ENCODE assay signal across 20 cellular contexts in the genomic region with DNA sequence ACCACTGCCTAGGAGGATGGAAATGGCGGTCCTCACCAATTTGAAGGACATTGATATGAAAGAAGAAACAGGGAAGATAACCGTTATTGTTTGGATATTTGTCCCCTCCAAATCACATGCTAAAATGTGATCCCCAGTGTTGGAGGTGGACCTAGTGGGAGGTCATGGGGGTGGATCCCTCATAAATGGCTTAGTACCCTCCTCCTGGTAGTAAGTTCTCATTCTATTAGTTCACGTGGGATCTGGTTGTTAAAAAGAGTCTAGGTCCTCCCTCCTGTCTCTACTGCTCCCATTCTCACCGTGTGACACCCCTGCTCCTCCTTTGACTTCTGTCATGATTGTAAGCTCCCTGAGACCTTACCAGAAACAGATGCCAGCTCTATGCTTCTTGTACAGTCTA. TPM values are rescaled to one million over a fixed set of nuclear protein-coding genes. Genes with fewer than 3 reads are reported as not detected.
A peak's percentile ranks its signal among the peaks of the same experiment; 100 is the strongest.
DNase-seq lines count a peak whose midpoint lies in the region; ATAC-seq and TF ChIP-seq lines count a peak whose summit lies in the region.
"Had no signal": no experiment of that assay in that cellular context is flagged by ENCODE, and none has a peak within 500 bp of the region (broad histone marks: within the 10 kb centered on the region; RNA-seq: fewer than 3 reads in every experiment).

No MANE protein-coding gene starts in this region.

- H3K4me3 Mint-ChIP-seq in activated T-helper 17 cell treated with anti-CD3 and anti-CD28 coated beads, Interleukin-2, amount 50 U/mL, for 72 hours: peak overlapping the region; percentile 53
- H3K4me3 Mint-ChIP-seq in dendritic cell treated with granulocyte-macrophage colony-stimulating factor and Interleukin-4, amounts not matched to agents 40 ng/mL and 50 ng/mL, for 4 days: no peak overlapping the region
- H3K4me3 Mint-ChIP-seq in neural progenitor cell: no peak overlapping the region
- H3K4me3 Mint-ChIP-seq: B cell; CD4-positive, alpha-beta T cell; CD8-positive, alpha-beta T cell had no signal

- no peak overlapping the region for H2AFZ ChIP-seq in neural progenitor cell (replicated peaks)

- H3K27ac ChIP-seq in left ventricle myocardium inferior (replicated peaks) (peak overlapping the region; percentile 55), right atrium auricular region (peak overlapping the region in 1 of 2 donors; percentile 37), vagina (no peak overlapping the region), neural progenitor cell (no peak overlapping the region)
- H3K27ac ChIP-seq: 22Rv1, A549, C4-2B had no signal

- H3K4me2 ChIP-seq in neural progenitor cell: no peak overlapping the region
- H3K4me2 ChIP-seq: A549 had no signal

- no peak for TF ChIP-seq CTCF in left ventricle myocardium inferior (IDR thresholded peaks at IDR 0.05; ENCODE audit: borderline replicate concordance)
- no peak for TF ChIP-seq CTCF in right atrium auricular region (IDR thresholded peaks at IDR 0.05)
- no peak for TF ChIP-seq CTCF in vagina (IDR thresholded peaks at IDR 0.05)
- TF ChIP-seq CTCF in neural progenitor cell (IDR thresholded peaks at IDR 0.05): no peak

- no peak for DNase-seq in left ventricle myocardium inferior
- no peak for DNase-seq in right atrium auricular region (ENCODE audit: low spot score)
- DNase-seq in vagina (ENCODE audit: extremely low spot score in 2 of 2): peak; percentile 13 to 25
- no peak for DNase-seq in neural progenitor cell (ENCODE audit: low spot score)
- no peak for DNase-seq in activated naive CD4-positive, alpha-beta T cell treated with anti-CD3 and anti-CD28 coated beads, Interleukin-2, amount 50 U/mL, for 72 hours (ENCODE audit: low spot score in 2 of 2)
- no peak for DNase-seq in activated CD8-positive, alpha-beta memory T cell treated with anti-CD3 and anti-CD28 coated beads, Interleukin-2, amount 50 U/mL, for 48 hours
- DNase-seq: AML-193; Caco-2; Calu3; CD4-positive, alpha-beta T cell; CD8-positive, alpha-beta T cell; DMS79 treated with DMSO at 0.1 percent for 48 hours; GF-D8 had no signal

- no peaks in the 10 kb centered on the region for H3K36me3 ChIP-seq in left ventricle myocardium inferior
- H3K36me3 ChIP-seq in right atrium auricular region: no peaks in the 10 kb centered on the region
- no peaks in the 10 kb centered on the region for H3K36me3 ChIP-seq in vagina
- no peaks in the 10 kb centered on the region for H3K36me3 ChIP-seq in neural progenitor cell
- H3K36me3 ChIP-seq: BLaER1 treated with 17β-estradiol and CSF1 and Interleukin-3, amounts not matched to agents 10 nM and 100 nM had no signal

- H3K4me3 ChIP-seq in left ventricle myocardium inferior (no peak overlapping the region), right atrium auricular region (no peak overlapping the region), vagina (no peak overlapping the region), neural progenitor cell (no peak overlapping the region)
- H3K4me3 ChIP-seq: A549 had no signal

- H3K9me3 ChIP-seq in left ventricle myocardium inferior (replicated peaks) (no peaks in the 10 kb centered on the region), right atrium auricular region (no peaks in the 10 kb centered on the region), vagina (no peaks in the 10 kb centered on the region), neural progenitor cell (ENCODE audit: low read depth) (no peaks in the 10 kb centered on the region)

- peaks cover 25% of the 10 kb centered on the region for H3K4me1 Mint-ChIP-seq in activated T-helper 17 cell treated with anti-CD3 and anti-CD28 coated beads, Interleukin-2, amount 50 U/mL, for 72 hours
- peaks cover 56% of the 10 kb centered on the region for H3K4me1 Mint-ChIP-seq in dendritic cell treated with granulocyte-macrophage colony-stimulating factor and Interleukin-4, amounts not matched to agents 40 ng/mL and 50 ng/mL, for 4 days (ENCODE audit: low read depth)
- H3K4me1 Mint-ChIP-seq in neural progenitor cell: no peaks in the 10 kb centered on the region

- H3K36me3 Mint-ChIP-seq in activated T-helper 17 cell treated with anti-CD3 and anti-CD28 coated beads, Interleukin-2, amount 50 U/mL, for 72 hours (ENCODE audit: low read depth): no peaks in the 10 kb centered on the region
- H3K36me3 Mint-ChIP-seq in dendritic cell treated with granulocyte-macrophage colony-stimulating factor and Interleukin-4, amounts not matched to agents 40 ng/mL and 50 ng/mL, for 4 days (ENCODE audit: low read depth): no peaks in the 10 kb centered on the region
- H3K36me3 Mint-ChIP-seq in neural progenitor cell: no peaks in the 10 kb centered on the region
- peaks cover 9 to 10% of the 10 kb centered on the region in 2 donors for H3K36me3 Mint-ChIP-seq in activated naive CD4-positive, alpha-beta T cell treated with anti-CD3 and anti-CD28 coated beads, Interleukin-2, amount 50 U/mL, for 72 hours
- H3K36me3 Mint-ChIP-seq: CD8-positive, alpha-beta T cell had no signal

- H3K9me3 Mint-ChIP-seq in activated T-helper 17 cell treated with anti-CD3 and anti-CD28 coated beads, Interleukin-2, amount 50 U/mL, for 72 hours: peaks cover 9% of the 10 kb centered on the region
- H3K9me3 Mint-ChIP-seq in dendritic cell treated with granulocyte-macrophage colony-stimulating factor and Interleukin-4, amounts not matched to agents 40 ng/mL and 50 ng/mL, for 4 days: no peaks in the 10 kb centered on the region
- peaks cover 3% of the 10 kb centered on the region for H3K9me3 Mint-ChIP-seq in neural progenitor cell
- H3K9me3 Mint-ChIP-seq in activated naive CD4-positive, alpha-beta T cell treated with anti-CD3 and anti-CD28 coated beads, Interleukin-2, amount 50 U/mL, for 72 hours: peaks cover 9 to 15% of the 10 kb centered on the region in 2 donors
- H3K9me3 Mint-ChIP-seq: CD4-positive, alpha-beta T cell had no signal

- H3F3A ChIP-seq in neural progenitor cell (ENCODE audit: low read depth): no peaks in the 10 kb centered on the region

- no peaks in the 10 kb centered on the region for H3K27me3 Mint-ChIP-seq in activated T-helper 17 cell treated with anti-CD3 and anti-CD28 coated beads, Interleukin-2, amount 50 U/mL, for 72 hours
- H3K27me3 Mint-ChIP-seq in dendritic cell treated with granulocyte-macrophage colony-stimulating factor and Interleukin-4, amounts not matched to agents 40 ng/mL and 50 ng/mL, for 4 days: peaks cover 2% of the 10 kb centered on the region
- H3K27me3 Mint-ChIP-seq in neural progenitor cell (ENCODE audit: insufficient read depth, low read depth): peaks cover 5% of the 10 kb centered on the region
- H3K27me3 Mint-ChIP-seq: CD4-positive, alpha-beta T cell had no signal

- no peak for ATAC-seq in activated T-helper 17 cell treated with anti-CD3 and anti-CD28 coated beads, Interleukin-2, amount 50 U/mL, for 72 hours (replicated peaks)
- ATAC-seq in activated naive CD4-positive, alpha-beta T cell treated with anti-CD3 and anti-CD28 coated beads, Interleukin-2, amount 50 U/mL, for 72 hours: no peak
- ATAC-seq: A549; CD8-positive, alpha-beta T cell had no signal

- H4K20me1 ChIP-seq in neural progenitor cell (ENCODE audit: low read depth): no peaks in the 10 kb centered on the region
- H4K20me1 ChIP-seq: BLaER1 treated with 17β-estradiol and CSF1 and Interleukin-3, amounts not matched to agents 10 nM and 100 nM had no signal

- intact Hi-C loops in left ventricle myocardium inferior (cut with micrococcal nuclease): loop anchor here (10.0 kb wide), 1 partner anchor 64 kb away; no protein-coding TSS in a partner anchor
- intact Hi-C loops in dendritic cell treated with granulocyte-macrophage colony-stimulating factor and Interleukin-4, amounts not matched to agents 40 ng/mL and 50 ng/mL, for 4 days (cut with micrococcal nuclease): loop anchor here (2.0 kb wide), 1 partner anchor 30 kb away; the partner anchor contains the start of gene TLNRD1
- intact Hi-C loops in vagina (cut with DNase I): no loop called here

- peaks cover 57% of the 10 kb centered on the region for H3K4me1 ChIP-seq in left ventricle myocardium inferior
- peaks cover 0 to 40% of the 10 kb centered on the region in 2 donors for H3K4me1 ChIP-seq in right atrium auricular region
- H3K4me1 ChIP-seq in vagina: peaks cover 4% of the 10 kb centered on the region
- peaks cover under 1% of the 10 kb centered on the region for H3K4me1 ChIP-seq in neural progenitor cell
- H3K4me1 ChIP-seq: A549, Caco-2 had no signal

- no peak for TF ChIP-seq POLR2A in vagina (IDR thresholded peaks at IDR 0.05)

- H3K27ac Mint-ChIP-seq in activated T-helper 17 cell treated with anti-CD3 and anti-CD28 coated beads, Interleukin-2, amount 50 U/mL, for 72 hours: peak overlapping the region; percentile 56
- peak overlapping the region; percentile 82 for H3K27ac Mint-ChIP-seq in dendritic cell treated with granulocyte-macrophage colony-stimulating factor and Interleukin-4, amounts not matched to agents 40 ng/mL and 50 ng/mL, for 4 days
- H3K27ac Mint-ChIP-seq in neural progenitor cell: no peak overlapping the region
- no peak overlapping the region for H3K27ac Mint-ChIP-seq in activated naive CD4-positive, alpha-beta T cell treated with anti-CD3 and anti-CD28 coated beads, Interleukin-2, amount 50 U/mL, for 72 hours
- H3K27ac Mint-ChIP-seq: B cell; CD4-positive, alpha-beta T cell; CD8-positive, alpha-beta T cell had no signal

- H3K79me2 ChIP-seq in neural progenitor cell (ENCODE audit: low read depth): no peaks in the 10 kb centered on the region

- H3K27me3 ChIP-seq in left ventricle myocardium inferior (ENCODE audit: low read depth) (no peaks in the 10 kb centered on the region), right atrium auricular region (no peaks in the 10 kb centered on the region), vagina (no peaks in the 10 kb centered on the region), neural progenitor cell (no peaks in the 10 kb centered on the region)
- H3K27me3 ChIP-seq: BLaER1 treated with 17β-estradiol and CSF1 and Interleukin-3, amounts not matched to agents 10 nM and 100 nM had no signal

- H3K9ac ChIP-seq in neural progenitor cell: no peak overlapping the region

RNA-seq across cellular contexts. Expression of gene TLNRD1, which starts 30.5 kb away (rescaled TPM):
- total RNA-seq in left ventricle myocardium inferior: 5.5 TPM
- total RNA-seq in right atrium auricular region: 10 to 100 TPM; 10.0 to 26.1 TPM
- total RNA-seq in activated T-helper 17 cell treated with anti-CD3 and anti-CD28 coated beads, Interleukin-2, amount 50 U/mL, for 72 hours: 10 to 100 TPM; 19.1 to 39.3 TPM
- 28.0 TPM for total RNA-seq in vagina
- 7.3 and 27.3 TPM in 2 replicates for total RNA-seq in neural progenitor cell (ENCODE audit: low replicate concordance)
- 10 to 100 TPM in 1 of 2 donors, 1 to 10 TPM in 1; 9.4 to 15.7 TPM for total RNA-seq in activated naive CD4-positive, alpha-beta T cell treated with anti-CD3 and anti-CD28 coated beads, Interleukin-2, amount 50 U/mL, for 72 hours

RNA-seq across cellular contexts. Expression of gene MESD, which starts 41.6 kb away (rescaled TPM):
- total RNA-seq in left ventricle myocardium inferior (13.5 TPM), right atrium auricular region (10 to 100 TPM; 11.3 to 14.5 TPM), vagina (17.9 TPM), neural progenitor cell (ENCODE audit: low replicate concordance) (24.1 and 31.5 TPM in 2 replicates)
- 10 to 100 TPM; 22.0 to 28.4 TPM for total RNA-seq in activated T-helper 17 cell treated with anti-CD3 and anti-CD28 coated beads, Interleukin-2, amount 50 U/mL, for 72 hours
- 10 to 100 TPM; 15.8 to 21.8 TPM for total RNA-seq in activated naive CD4-positive, alpha-beta T cell treated with anti-CD3 and anti-CD28 coated beads, Interleukin-2, amount 50 U/mL, for 72 hours

Comparison
In these comparisons a context has a peak if more than half of its experiments do, and no peak if none do; other contexts are left out.
1. DNase-seq: peak in vagina (2 of 2); none in left ventricle myocardium inferior (single experiment), right atrium auricular region (single experiment), neural progenitor cell (single experiment), activated naive CD4-positive, alpha-beta T cell treated with anti-CD3 and anti-CD28 coated beads, Interleukin-2, amount 50 U/mL, for 72 hours (0 of 2) and activated CD8-positive, alpha-beta memory T cell treated with anti-CD3 and anti-CD28 coated beads, Interleukin-2, amount 50 U/mL, for 48 hours (single experiment).
2. H3K27ac Mint-ChIP-seq: peak in activated T-helper 17 cell treated with anti-CD3 and anti-CD28 coated beads, Interleukin-2, amount 50 U/mL, for 72 hours (single experiment) and dendritic cell treated with granulocyte-macrophage colony-stimulating factor and Interleukin-4, amounts not matched to agents 40 ng/mL and 50 ng/mL, for 4 days (single experiment); none in neural progenitor cell (single experiment) and activated naive CD4-positive, alpha-beta T cell treated with anti-CD3 and anti-CD28 coated beads, Interleukin-2, amount 50 U/mL, for 72 hours (0 of 2).